ENCODE assay signal across 7 cellular contexts in genomic region chr1:31788825-31789256, GRCh38. TPM values are rescaled to one million over a fixed set of nuclear protein-coding genes. Genes with fewer than 3 reads are reported as not detected.
DNase-seq lines count a peak whose midpoint lies in the region; ATAC-seq and TF ChIP-seq lines count a peak whose summit lies in the region.

No MANE protein-coding gene starts in this region.

- intact Hi-C loops in ascending aorta (cut with DNase I) (loop anchor here (1.0 to 5.0 kb wide), 6 partner anchors 27 to 224 kb away; no protein-coding TSS in a partner anchor), spleen (cut with DNase I; ENCODE audit: low total_unique reads) (loop anchor here (2.0 kb wide), 1 partner anchor 124 kb away; no protein-coding TSS in a partner anchor)

- ATAC-seq in GM21786 (IDR thresholded peaks at IDR 0.05; ENCODE audit: unreplicated experiment), result peak; percentile 13

- H3K36me3 ChIP-seq in ES-I3 (ENCODE audit: insufficient read depth, low read length), result no peaks in the 10 kb centered on the region
- no peaks in the 10 kb centered on the region for H3K36me3 ChIP-seq in ascending aorta
- H3K36me3 ChIP-seq in iPS-18a (ENCODE audit: control insufficient read depth, low read depth, low read length), result no peaks in the 10 kb centered on the region
- H3K36me3 ChIP-seq in spleen, result no peaks in the 10 kb centered on the region

- peak; percentile 76 for DNase-seq in NAMALWA (ENCODE audit: low spot score)
- no peak for DNase-seq in ascending aorta (ENCODE audit: low spot score in 2 of 2)
- no peak for DNase-seq in spleen
- DNase-seq in NCI-H510A treated with DMSO at 0.1 percent for 48 hours (lab: John Stamatoyannopoulos, UW), result no peak

- H3K9ac ChIP-seq in ES-I3 (ENCODE audit: low read depth, low read length), result peak overlapping the region; percentile 85; the same call in 1 of the 2 replicates
- H3K9ac ChIP-seq in iPS-18a (ENCODE audit: low read length), result peak overlapping the region; percentile 74

- H3K4me1 ChIP-seq in ES-I3 (ENCODE audit: insufficient read depth, low read length) (peaks cover 7% of the 10 kb centered on the region), ascending aorta (peaks cover 0 to 7% of the 10 kb centered on the region in 2 donors), iPS-18a (ENCODE audit: control insufficient read depth, low read depth, low read length) (peaks cover 5% of the 10 kb centered on the region), spleen (peaks cover 0 to 45% (median 23%) of the 10 kb centered on the region in 6 donors)

- peak overlapping the region; percentile 62 to 71 for H3K4me3 ChIP-seq in ascending aorta
- peak overlapping the region; percentile 71 for H3K4me3 ChIP-seq in iPS-18a (ENCODE audit: low read length)
- H3K4me3 ChIP-seq in spleen, result peak overlapping the region; percentile 64 to 89 (median 70)

- TF ChIP-seq CTCF in ascending aorta (IDR thresholded peaks at IDR 0.05) (no peak), spleen (IDR thresholded peaks at IDR 0.05 in 8 of 11, conservative IDR thresholded peaks at IDR 0.05 in 3 of 11) (no peak)

- no peaks in the 10 kb centered on the region for H3K27me3 ChIP-seq in ascending aorta
- H3K27me3 ChIP-seq in iPS-18a (ENCODE audit: control insufficient read depth, insufficient read depth, low read length), result no peaks in the 10 kb centered on the region
- peaks cover 0 to 4% (median 0%) of the 10 kb centered on the region in 7 donors for H3K27me3 ChIP-seq in spleen (replicated peaks in 1 of 7)

- no peak for TF ChIP-seq POLR2A in spleen (IDR thresholded peaks at IDR 0.05)

- H3K9me3 ChIP-seq in ES-I3 (ENCODE audit: control insufficient read depth, insufficient read depth, low read length) (no peaks in the 10 kb centered on the region), ascending aorta (no peaks in the 10 kb centered on the region), iPS-18a (ENCODE audit: control insufficient read depth, low read depth, low read length) (no peaks in the 10 kb centered on the region), spleen (no peaks in the 10 kb centered on the region)

- H3K27ac ChIP-seq in ascending aorta (peak overlapping the region; percentile 73 to 80), iPS-18a (ENCODE audit: low read length) (no peak overlapping the region), spleen (peak overlapping the region; percentile 77 to 93 (median 88))

- WGBS in spleen, 5 donors, result 0 to 1% (median 0%) methylated on average over 17 to 22 of the region's 22 CpGs

RNA-seq across cellular contexts. Expression of gene ADGRB2, which starts 24.7 kb away (rescaled TPM):
- total RNA-seq in ascending aorta (1.9 TPM), spleen (1 to 10 TPM in 5 of 7 donors, under 1 TPM in 2; 0.82 to 5.1 (median 2.7) TPM)
- 1 to 10 TPM in 1 of 3 donors, under 1 TPM in 2; 0.52 to 1.4 (median 0.57) TPM for polyA plus RNA-seq in spleen

RNA-seq across cellular contexts. Expression of gene SPOCD1, which starts 27.0 kb away (rescaled TPM):
- total RNA-seq in ascending aorta (30.7 TPM), spleen (1 to 10 TPM; 1.2 to 5.0 (median 4.1) TPM)
- polyA plus RNA-seq in spleen, result 1 to 10 TPM in 2 of 3 donors, under 1 TPM in 1; 0.74 to 2.0 (median 1.4) TPM
